Comparison of ENCODE assay signal across 1 cellular context in genomic region chr2:61012303-61012702, GRCh38.
TF ChIP-seq lines count a peak whose summit lies in the region.

No MANE protein-coding gene starts in this region.

TF ChIP-seq in HEK293, 187 proteins besides CTCF, POLR2A, EP300 and RAD21 (continued from another document):
- TF ChIP-seq PRDM10 (tag by site-specific recombination; IDR thresholded peaks at IDR 0.05) (peak; percentile 43), SP7 (tag by site-specific recombination; IDR thresholded peaks at IDR 0.05) (peak; percentile 44; the same call in 1 of the 2 replicates)
